20 cellular contexts compared by ENCODE assay signal in genomic region chr6:141587482-141588266, GRCh38.
DNase-seq lines count a peak whose midpoint lies in the region; ATAC-seq, FAIRE-seq and TF ChIP-seq lines count a peak whose summit lies in the region.
"Had no signal": no experiment of that assay in that cellular context is flagged by ENCODE, and none has a peak within 500 bp of the region (broad histone marks: within the 10 kb centered on the region; RNA-seq: fewer than 3 reads in every experiment).

No MANE protein-coding gene starts in this region.

- no peaks in the 10 kb centered on the region for H3K9me1 ChIP-seq in keratinocyte (ENCODE audit: control insufficient read depth, extremely low read depth, insufficient read depth, low read length)

- peaks cover 7% of the 10 kb centered on the region for H3K27me3 Mint-ChIP-seq in activated T-cell treated with anti-CD3 and anti-CD28 coated beads, Interleukin-2, amount 50 U/mL, for 24 hours
- H3K27me3 Mint-ChIP-seq: activated B cell treated with CpG ODN at 0.5 μM for 24 hours, naive B cell, progenitor cell of endocrine pancreas had no signal

- H3K9me3 ChIP-seq in keratinocyte (ENCODE audit: control insufficient read depth, low read depth, low read length) (no peaks in the 10 kb centered on the region), adrenal gland (replicated peaks in 1 of 3) (peaks cover 0 to 5% (median 0%) of the 10 kb centered on the region in 3 donors)

- FAIRE-seq in keratinocyte (lab: Jason Lieb, UNC), result peak; percentile 23
- FAIRE-seq: A204.1 had no signal

- no peak for TF ChIP-seq CTCF in astrocyte of the spinal cord (IDR thresholded peaks at IDR 0.05; ENCODE audit: low read depth, low read length)
- no peak for TF ChIP-seq CTCF in keratinocyte (optimal IDR thresholded peaks at IDR 0.05 in 1 of 3, IDR thresholded peaks at IDR 0.05 in 1 of 3, conservative IDR thresholded peaks at IDR 0.05 in 1 of 3; ENCODE audit: extremely low read depth in 1 of 3, insufficient read depth in 2 of 3, low read length in 3 of 3)
- TF ChIP-seq CTCF in adrenal gland (IDR thresholded peaks at IDR 0.05), result no peak

- H3K4me3 ChIP-seq in ACC112 (ENCODE audit: low read depth, low read length) (no peak overlapping the region), astrocyte of the spinal cord (ENCODE audit: low read depth, low read length) (no peak overlapping the region), keratinocyte (ENCODE audit: control insufficient read depth in 2 of 3, extremely low read depth in 1 of 3, insufficient read depth in 2 of 3, low read depth in 1 of 3, low read length in 3 of 3) (no peak overlapping the region), adrenal gland (no peak overlapping the region)
- H3K4me3 ChIP-seq: cardiac muscle cell had no signal

- H3K27ac ChIP-seq in ACC112 (ENCODE audit: low read depth, low read length), result peak overlapping the region; percentile 43
- no peak overlapping the region for H3K27ac ChIP-seq in keratinocyte (ENCODE audit: control insufficient read depth, insufficient read depth, low read length)
- no peak overlapping the region for H3K27ac ChIP-seq in adrenal gland
- H3K27ac ChIP-seq: cardiac muscle cell had no signal

- WGBS in adrenal gland, 4 donors, result 67 to 75% (median 73%) methylated on average over 4 of the region's 4 CpGs

- no peaks in the 10 kb centered on the region for H3K9me3 Mint-ChIP-seq in activated T-cell treated with anti-CD3 and anti-CD28 coated beads, Interleukin-2, amount 50 U/mL, for 24 hours
- H3K9me3 Mint-ChIP-seq: activated B cell treated with CpG ODN at 0.5 μM for 24 hours; effector memory CD8-positive, alpha-beta T cell; naive B cell; T-cell had no signal

- H3K4me1 ChIP-seq in ACC112 (ENCODE audit: control insufficient read depth, insufficient read depth, low read length, unreplicated experiment) (peaks cover 13% of the 10 kb centered on the region), keratinocyte (ENCODE audit: control insufficient read depth, extremely low read depth, insufficient read depth, low read length) (no peaks in the 10 kb centered on the region), adrenal gland (replicated peaks in 1 of 2) (no peaks in the 10 kb centered on the region)

- no peak overlapping the region for H3K27ac Mint-ChIP-seq in activated T-cell treated with anti-CD3 and anti-CD28 coated beads, Interleukin-2, amount 50 U/mL, for 24 hours
- H3K27ac Mint-ChIP-seq: activated B cell treated with CpG ODN at 0.5 μM for 24 hours; effector memory CD8-positive, alpha-beta T cell; naive B cell; progenitor cell of endocrine pancreas; T-cell had no signal

- intact Hi-C loops in adrenal gland (cut with DNase I), result no loop called here

- H3K4me2 ChIP-seq in keratinocyte (ENCODE audit: control insufficient read depth, extremely low read depth, insufficient read depth, low read depth, low read length), result no peak overlapping the region

- H3K4me3 Mint-ChIP-seq in activated T-cell treated with anti-CD3 and anti-CD28 coated beads, Interleukin-2, amount 50 U/mL, for 24 hours, result no peak overlapping the region
- H3K4me3 Mint-ChIP-seq: activated B cell treated with CpG ODN at 0.5 μM for 24 hours; effector memory CD8-positive, alpha-beta T cell; naive B cell; T-cell had no signal

- H3K4me1 Mint-ChIP-seq in activated T-cell treated with anti-CD3 and anti-CD28 coated beads, Interleukin-2, amount 50 U/mL, for 24 hours (ENCODE audit: low read depth), result peaks cover 6% of the 10 kb centered on the region
- H3K4me1 Mint-ChIP-seq: activated B cell treated with CpG ODN at 0.5 μM for 24 hours, naive B cell, T-cell had no signal

- H3K9ac ChIP-seq in keratinocyte (ENCODE audit: control insufficient read depth, extremely low read depth, insufficient read depth, low read length), result no peak overlapping the region

- no peak for ATAC-seq in HG03280 (IDR thresholded peaks at IDR 0.05; ENCODE audit: unreplicated experiment)
- ATAC-seq: effector memory CD8-positive, alpha-beta T cell; left colon; T-cell had no signal

- H2AFZ ChIP-seq in ACC112 (ENCODE audit: low read length, unreplicated experiment) (peak overlapping the region; percentile 77), keratinocyte (ENCODE audit: control insufficient read depth, low read length) (peak overlapping the region; percentile 26)

- in situ Hi-C loops in astrocyte of the spinal cord (cut with HindIII; ENCODE audit: low sequenced_read_pairs), result no loop called here

- dilution Hi-C loops in keratinocyte (cut with MboI; ENCODE audit: extremely low pct_ligation_motif_present, low sequenced_read_pairs), result no loop called here

- H3K27me3 ChIP-seq in ACC112 (ENCODE audit: insufficient read depth, low read length), result no peaks in the 10 kb centered on the region
- H3K27me3 ChIP-seq in keratinocyte (ENCODE audit: control insufficient read depth, extremely low read depth, insufficient read depth, low read length), result no peaks in the 10 kb centered on the region
- no peaks in the 10 kb centered on the region for H3K27me3 ChIP-seq in adrenal gland
- H3K27me3 ChIP-seq: cardiac muscle cell had no signal

- H3K36me3 ChIP-seq in ACC112 (ENCODE audit: insufficient read depth, low read length) (no peaks in the 10 kb centered on the region), keratinocyte (ENCODE audit: control insufficient read depth in 2 of 2, extremely low read depth in 1 of 2, insufficient read depth in 2 of 2, low read length in 2 of 2) (no peaks in the 10 kb centered on the region), adrenal gland (replicated peaks in 1 of 2) (no peaks in the 10 kb centered on the region)
- H3K36me3 ChIP-seq: cardiac muscle cell had no signal

- H3K36me3 Mint-ChIP-seq in activated T-cell treated with anti-CD3 and anti-CD28 coated beads, Interleukin-2, amount 50 U/mL, for 24 hours (ENCODE audit: low read depth), result no peaks in the 10 kb centered on the region
- H3K36me3 Mint-ChIP-seq: naive B cell, T-cell had no signal

- DNase-seq in HS-27A (ENCODE audit: low read depth) (peak; percentile 77), astrocyte of the spinal cord (ENCODE audit: low read depth, low spot score) (peak; percentile 35), keratinocyte (ENCODE audit: low read depth, low spot score) (no peak), adrenal gland (no peak), LoVo (ENCODE audit: low spot score) (no peak)
- DNase-seq in activated T-cell treated with anti-CD3 and anti-CD28 coated beads, Interleukin-2, amount 50 U/mL, for 24 hours, result no peak
- DNase-seq: activated B cell treated with CpG ODN at 0.5 μM for 24 hours; activated naive CD4-positive, alpha-beta T cell treated with Interleukin-2 at 50 U/mL for 16 hours; effector memory CD8-positive, alpha-beta T cell; GF-D8; left colon; naive B cell; NCI-H1930; NCI-H69; T-cell had no signal

- TF ChIP-seq POLR2A in adrenal gland (IDR thresholded peaks at IDR 0.05), result no peak

- no peaks in the 10 kb centered on the region for H4K20me1 ChIP-seq in keratinocyte (ENCODE audit: control insufficient read depth, extremely low read depth, insufficient read depth, low read length)

- H3K79me2 ChIP-seq in ACC112 (ENCODE audit: control insufficient read depth, insufficient read depth, low read length, unreplicated experiment) (no peaks in the 10 kb centered on the region), keratinocyte (ENCODE audit: control insufficient read depth, insufficient read depth, low read length) (no peaks in the 10 kb centered on the region)

Comparison
In these comparisons a context has a peak if more than half of its experiments do, and no peak if none do; other contexts are left out.
1. DNase-seq: peak in HS-27A (single experiment) and astrocyte of the spinal cord (single experiment); none in keratinocyte (single experiment), activated T-cell treated with anti-CD3 and anti-CD28 coated beads, Interleukin-2, amount 50 U/mL, for 24 hours (single experiment), adrenal gland (0 of 7) and LoVo (single experiment).